ENCODE assay signal across 23 cellular contexts in genomic region chr6:51743999-51744398, GRCh38.
DNase-seq lines count a peak whose midpoint lies in the region; ATAC-seq, FAIRE-seq and TF ChIP-seq lines count a peak whose summit lies in the region.
"Had no signal": no experiment of that assay in that cellular context is flagged by ENCODE, and none has a peak within 500 bp of the region (broad histone marks: within the 10 kb centered on the region; RNA-seq: fewer than 3 reads in every experiment).

No MANE protein-coding gene starts in this region.

- no peak overlapping the region for H3K56ac ChIP-seq in H1 (replicated peaks; ENCODE audit: insufficient read length, low read depth, low read length)

- FAIRE-seq in H1 (lab: Jason Lieb, UNC) = no peak
- FAIRE-seq: GM12892, H54 had no signal

- H2AK5ac ChIP-seq in H1 (ENCODE audit: low read depth, low read length) = no peak overlapping the region

- CTCF ChIA-PET in H1 (lab: Charles Lee; ENCODE audit: partially characterized antibody) = interaction anchor here (0.6 to 3.3 kb wide), 4 partner anchors 9 to 175 kb away, joined by 3 to 17 read pairs (median 4); no protein-coding TSS in a partner anchor

- TF ChIP-seq EP300 in H1 (IDR thresholded peaks at IDR 0.05; ENCODE audit: borderline replicate concordance in 1 of 2, low read depth in 2 of 2, low read length in 2 of 2) = no peak

- no peaks in the 10 kb centered on the region for H3K36me3 Mint-ChIP-seq in GM23338 (ENCODE audit: low read depth)
- H3K36me3 Mint-ChIP-seq: CD4-positive, alpha-beta memory T cell; IgD-negative memory B cell; T-cell had no signal

- H2BK12ac ChIP-seq in H1 (ENCODE audit: low read depth, low read length) = no peak overlapping the region

- H3K27me3 ChIP-seq in GM23338 (ENCODE audit: insufficient read depth) (no peaks in the 10 kb centered on the region), H1 (replicated peaks in 1 of 4; ENCODE audit: control insufficient read depth in 3 of 4, extremely low read depth in 1 of 4, insufficient read depth in 3 of 4, low read length in 3 of 4) (no peaks in the 10 kb centered on the region; a peak in 1 of 7 replicates), liver (ENCODE audit: control insufficient read depth in 4 of 4, insufficient read depth in 4 of 4, low read length in 3 of 4) (no peaks in the 10 kb centered on the region)
- H3K27me3 ChIP-seq: BE2C had no signal

- no peaks in the 10 kb centered on the region for H3K27me3 Mint-ChIP-seq in GM23338 (ENCODE audit: insufficient read depth, low read depth, poor library complexity)
- H3K27me3 Mint-ChIP-seq: CD4-positive, alpha-beta memory T cell; IgD-negative memory B cell; T-cell had no signal

- no peaks in the 10 kb centered on the region for H3K79me1 ChIP-seq in H1 (ENCODE audit: low read depth, low read length)

- no peak overlapping the region for H3K27ac ChIP-seq in GM23338 (ENCODE audit: low read depth)
- no peak overlapping the region for H3K27ac ChIP-seq in H1 (ENCODE audit: low read depth, low read length)
- H3K27ac ChIP-seq in liver (ENCODE audit: low read depth in 1 of 2, low read length in 2 of 2) = peak overlapping the region in 1 of 2 donors; percentile 54
- H3K27ac ChIP-seq: PC-9, SK-N-MC had no signal

- no peak overlapping the region for H4K5ac ChIP-seq in H1 (ENCODE audit: insufficient read length, low read depth, low read length)

- 0 out of 2 replicates have a peak, but pooled peaks cover 9% of the 10 kb centered on the region for H3K9me2 ChIP-seq in GM23338 (ENCODE audit: insufficient read depth)

- H4K91ac ChIP-seq in H1 (replicated peaks; ENCODE audit: insufficient read length, low read length) = no peak overlapping the region

- H3K4me1 ChIP-seq in GM23338 (ENCODE audit: insufficient read depth) (no peaks in the 10 kb centered on the region), H1 (replicated peaks in 1 of 4; ENCODE audit: control insufficient read depth in 3 of 4, insufficient read depth in 4 of 4, low read length in 3 of 4) (0 out of 7 replicates have a peak, but pooled peaks cover 0 to 2% (median 0%) of the 10 kb centered on the region in 4 experiments), liver (ENCODE audit: control insufficient read depth in 4 of 4, insufficient read depth in 4 of 4, low read length in 3 of 4) (peaks cover 3 to 11% (median 4%) of the 10 kb centered on the region in 4 donors)
- H3K4me1 ChIP-seq: BE2C had no signal

- H4K8ac ChIP-seq in H1 (ENCODE audit: extremely low read depth, insufficient read depth, low read length) = no peak overlapping the region

- H4K20me1 ChIP-seq in GM23338 (replicated peaks; ENCODE audit: insufficient read depth) (no peaks in the 10 kb centered on the region), H1 (replicated peaks in 1 of 2; ENCODE audit: control insufficient read depth in 1 of 2, insufficient read depth in 2 of 2, low read length in 2 of 2) (no peaks in the 10 kb centered on the region)

- no peak overlapping the region for H3K4me2 ChIP-seq in GM23338
- no peak overlapping the region for H3K4me2 ChIP-seq in H1 (ENCODE audit: insufficient read depth in 1 of 2, low read depth in 2 of 2, low read length in 2 of 2)
- H3K4me2 ChIP-seq: PC-9 had no signal

- ATAC-seq in GM23338 (no peak), GM18907 (IDR thresholded peaks at IDR 0.05; ENCODE audit: unreplicated experiment) (no peak)
- ATAC-seq: Right ventricle myocardium inferior, T-cell had no signal

- H2AFZ ChIP-seq in GM23338 = peak overlapping the region; percentile 29; the same call in 1 of the 2 replicates
- peak overlapping the region; percentile 42; the same call in 1 of the 2 replicates for H2AFZ ChIP-seq in H1 (ENCODE audit: low read length)
- H2AFZ ChIP-seq: PC-9 had no signal

- in situ Hi-C loops in Caki2 (cut with HindIII; ENCODE audit: low pct_unique_long_range_greater_than_20kb, low sequenced_read_pairs) = no loop called here

- no peak overlapping the region for H3K4ac ChIP-seq in H1 (replicated peaks; ENCODE audit: insufficient read length, low read depth, low read length)

- H3K4me1 Mint-ChIP-seq in GM23338 = peaks cover 12% of the 10 kb centered on the region
- H3K4me1 Mint-ChIP-seq: CD4-positive, alpha-beta memory T cell; IgD-negative memory B cell; T-cell had no signal

- H3K9ac ChIP-seq in H1 (replicated peaks in 1 of 4; ENCODE audit: extremely low read depth in 1 of 4, low read depth in 3 of 4, low read length in 3 of 4) = no peak overlapping the region
- no peak overlapping the region for H3K9ac ChIP-seq in liver (ENCODE audit: low read depth in 1 of 2, low read length in 2 of 2)

- TF ChIP-seq CTCF in GM23338 (conservative IDR thresholded peaks at IDR 0.05; ENCODE audit: low read depth in 2 of 2) (no peak), H1 (IDR thresholded peaks at IDR 0.05; ENCODE audit: control extremely low read depth in 1 of 3, insufficient read depth in 1 of 3, low read depth in 1 of 3, low read length in 3 of 3) (no peak), liver (IDR thresholded peaks at IDR 0.05; ENCODE audit: low read depth, low read length, missing input control) (no peak)

- H3K23ac ChIP-seq in H1 (ENCODE audit: insufficient read length) = no peak overlapping the region

- no peak overlapping the region for H2BK120ac ChIP-seq in H1 (replicated peaks; ENCODE audit: low read depth, low read length)

- H3K9me3 Mint-ChIP-seq in GM23338 = no peaks in the 10 kb centered on the region

- H3K18ac ChIP-seq in H1 (ENCODE audit: extremely low read depth, low read length) = no peak overlapping the region

- no peak overlapping the region for H2BK5ac ChIP-seq in H1 (ENCODE audit: low read depth, low read length)

- TF ChIP-seq POLR2A in H1 (IDR thresholded peaks at IDR 0.05; ENCODE audit: control extremely low read depth in 1 of 2, low read depth in 2 of 2, low read length in 2 of 2) = no peak

- TF ChIP-seq RAD21 in H1 (IDR thresholded peaks at IDR 0.05 in 1 of 2, conservative IDR thresholded peaks at IDR 0.05 in 1 of 2; ENCODE audit: low read depth in 2 of 2, low read length in 2 of 2) (no peak), liver (IDR thresholded peaks at IDR 0.05) (peak; percentile 33 to 39)

- H3K27ac Mint-ChIP-seq in GM23338 = no peak overlapping the region
- H3K27ac Mint-ChIP-seq: CD4-positive, alpha-beta memory T cell; IgD-negative memory B cell; T-cell had no signal

- no peaks in the 10 kb centered on the region for H3K23me2 ChIP-seq in H1 (ENCODE audit: low read depth, low read length)

- POLR2A ChIA-PET in H1 (lab: Charles Lee; ENCODE audit: partially characterized antibody) = no interaction called here

- no peak overlapping the region for H2BK20ac ChIP-seq in H1 (ENCODE audit: low read length)

- no peak overlapping the region for H3K14ac ChIP-seq in H1 (ENCODE audit: insufficient read length)

- DNase-seq in Caki2 (ENCODE audit: low read depth) (peak; percentile 19), GM23338 (ENCODE audit: low spot score) (no peak), H1 (ENCODE audit: low read depth in 1 of 2, low spot score in 2 of 2) (no peak), SHP77 (lab: John Stamatoyannopoulos, UW) (no peak), HT-29 (ENCODE audit: low spot score) (no peak)
- DNase-seq: BE2C; CD4-positive, alpha-beta memory T cell; GF-D8; Kasumi-1; NCI-H1105 treated with DMSO at 0.1 percent for 48 hours; NCI-H187 treated with DMSO at 0.1 percent for 48 hours; NCI-H2171; NCI-H446 treated with DMSO at 0.1 percent for 48 hours; NCI-H82; PC-9; T-cell had no signal

- H3K4me3 Mint-ChIP-seq in GM23338 = no peak overlapping the region
- H3K4me3 Mint-ChIP-seq: CD4-positive, alpha-beta memory T cell; IgD-negative memory B cell; T-cell had no signal

- H3K36me3 ChIP-seq in GM23338 (ENCODE audit: insufficient read depth) (no peaks in the 10 kb centered on the region), H1 (ENCODE audit: control insufficient read depth in 2 of 4, insufficient read depth in 4 of 4, low read length in 3 of 4) (no peaks in the 10 kb centered on the region), liver (ENCODE audit: control insufficient read depth in 4 of 4, insufficient read depth in 3 of 4, low read depth in 1 of 4, low read length in 3 of 4) (no peaks in the 10 kb centered on the region)
- H3K36me3 ChIP-seq: BE2C had no signal

- no peak overlapping the region for H3K4me3 ChIP-seq in GM23338
- H3K4me3 ChIP-seq in H1 (ENCODE audit: extremely low read depth in 1 of 4, insufficient read depth in 2 of 4, low read depth in 3 of 4, low read length in 4 of 4) = no peak overlapping the region
- no peak overlapping the region for H3K4me3 ChIP-seq in liver (ENCODE audit: low read depth in 1 of 3, low read length in 3 of 3)
- H3K4me3 ChIP-seq: PC-9, SK-N-MC had no signal

- 89% methylated on average over 2 of the region's 2 CpGs; no CpG with 5 or more reads in 1 of the 2 experiments for WGBS in H1 (ENCODE audit: extremely low coverage in 1 of 2, insufficient coverage in 1 of 2, insufficient read length in 1 of 2, insufficient replicate concordance in 2 of 2, low coverage in 1 of 2, low lambda C conversion rate in 2 of 2, missing lambda C conversion rate in 1 of 2), 2 experiments
- WGBS in liver = 76% methylated on average over 2 of the region's 2 CpGs

- no peak overlapping the region for H2BK15ac ChIP-seq in H1 (ENCODE audit: low read length)

- no peaks in the 10 kb centered on the region for H3F3A ChIP-seq in GM23338 (replicated peaks; ENCODE audit: low read depth)

- H3K79me2 ChIP-seq in GM23338 (replicated peaks; ENCODE audit: insufficient read depth) = no peaks in the 10 kb centered on the region
- no peaks in the 10 kb centered on the region for H3K79me2 ChIP-seq in H1 (ENCODE audit: control insufficient read depth in 1 of 2, insufficient read depth in 2 of 2, low read length in 2 of 2)

- no peaks in the 10 kb centered on the region for H3K9me3 ChIP-seq in H1 (ENCODE audit: insufficient read depth in 2 of 2, low read depth in 1 of 2, low read length in 1 of 2)
- no peaks in the 10 kb centered on the region for H3K9me3 ChIP-seq in liver (ENCODE audit: control insufficient read depth in 4 of 4, low read length in 3 of 4)
- H3K9me3 ChIP-seq: BE2C had no signal

TF ChIP-seq in GM23338, 12 proteins besides CTCF, POLR2A, EP300 and RAD21 (continues in another document):
- TF ChIP-seq CREB1 (CRISPR knock-in tag; IDR thresholded peaks at IDR 0.05; ENCODE audit: low read depth) = no peak

TF ChIP-seq in H1, 55 proteins besides CTCF, POLR2A, EP300 and RAD21 (continues in another document):
- no peak for TF ChIP-seq KDM4A (IDR thresholded peaks at IDR 0.05; ENCODE audit: low read depth, low read length, severe bottlenecking)
- no peak for TF ChIP-seq CREB1 (IDR thresholded peaks at IDR 0.05)
- TF ChIP-seq CBX8 (IDR thresholded peaks at IDR 0.05; ENCODE audit: borderline replicate concordance, low read depth, low read length) = no peak

TF ChIP-seq in liver, 16 proteins besides CTCF, POLR2A, EP300 and RAD21 (continues in another document):
- TF ChIP-seq YY1 (IDR thresholded peaks at IDR 0.05) = peak; percentile 69
- TF ChIP-seq HNF4A (conservative IDR thresholded peaks at IDR 0.05) = peak; percentile 20 to 60
